ENCODE assay signal across 16 cellular contexts in genomic region chr1:93677729-93678128, GRCh38.
"Had no signal": no experiment of that assay in that cellular context is flagged by ENCODE, and none has a peak within 500 bp of the region (broad histone marks: within the 10 kb centered on the region; RNA-seq: fewer than 3 reads in every experiment).

No MANE protein-coding gene starts in this region.

- H3K36me3 ChIP-seq: ovary, sigmoid colon, stomach, thoracic aorta had no signal

- H3K27me3 ChIP-seq: brain microvascular endothelial cell, heart left ventricle, ovary, sigmoid colon had no signal

- DNase-seq: activated effector memory CD4-positive, alpha-beta T cell treated with anti-CD3 and anti-CD28 coated beads, Interleukin-2, amount 50 U/mL, for 16 hours; activated T-cell treated with anti-CD3 and anti-CD28 coated beads, Interleukin-2, amount 50 U/mL, for 24 hours; amygdala; brain microvascular endothelial cell; dermis blood vessel endothelial cell; foreskin fibroblast; heart left ventricle; ovary; sigmoid colon; stimulated activated CD4-positive, alpha-beta T cell treated with anti-CD3 and anti-CD28 coated beads, Interleukin-4, amount 100 ng/mL, for 24 hours; stomach; T-helper 17 cell had no signal

- H3K9me3 ChIP-seq: heart left ventricle, ovary, sigmoid colon, stomach, thoracic aorta had no signal

- H3K27ac Mint-ChIP-seq: activated naive CD8-positive, alpha-beta T cell; activated T-cell treated with anti-CD3 and anti-CD28 coated beads, Interleukin-2, amount 50 U/mL, for 24 hours; T-helper 17 cell had no signal

- H3K27ac ChIP-seq: brain microvascular endothelial cell, ovary had no signal

- ATAC-seq: esophagus mucosa, heart left ventricle, left lobe of liver, T-helper 17 cell had no signal

- H3K9me3 Mint-ChIP-seq: activated T-cell treated with anti-CD3 and anti-CD28 coated beads, Interleukin-2, amount 50 U/mL, for 24 hours had no signal

- H3K4me3 ChIP-seq: heart left ventricle, ovary, sigmoid colon, stomach, thoracic aorta had no signal

- H3K4me3 Mint-ChIP-seq: activated naive CD8-positive, alpha-beta T cell; activated T-cell treated with anti-CD3 and anti-CD28 coated beads, Interleukin-2, amount 50 U/mL, for 24 hours; T-helper 17 cell had no signal
